Comparison of ENCODE assay signal across 1 cellular context in genomic region chr20:37406010-37406998, GRCh38.
A peak's percentile ranks its signal among the peaks of the same experiment; 100 is the strongest.
TF ChIP-seq lines count a peak whose summit lies in the region.

No MANE protein-coding gene starts in this region.

TF ChIP-seq in HepG2, 621 proteins besides CTCF, POLR2A, EP300 and RAD21 (continued from another document and continues in another):
- TF ChIP-seq DRAP1 (CRISPR knock-in tag; IDR thresholded peaks at IDR 0.05) (no peak), KLF13 (CRISPR knock-in tag; IDR thresholded peaks at IDR 0.05) (peak; percentile 79), SP140L (CRISPR knock-in tag; IDR thresholded peaks at IDR 0.05; ENCODE audit: borderline replicate concordance) (no peak), ZNF547 (CRISPR knock-in tag; IDR thresholded peaks at IDR 0.05) (peak; percentile 97), HOXD1 (CRISPR knock-in tag; IDR thresholded peaks at IDR 0.05) (peak; percentile 88), ZBTB49 (CRISPR knock-in tag; IDR thresholded peaks at IDR 0.05; ENCODE audit: borderline replicate concordance) (no peak; the same call in 1 of the 2 replicates), CSRNP1 (CRISPR knock-in tag; IDR thresholded peaks at IDR 0.05) (peak; percentile 98), SIX4 (CRISPR knock-in tag; IDR thresholded peaks at IDR 0.05) (peak; percentile 54; the same call in 1 of the 2 replicates), SMAD3 (CRISPR knock-in tag; IDR thresholded peaks at IDR 0.05) (0 out of 2 replicates have a peak, but pooled peaks have one; percentile 13), ZSCAN21 (CRISPR knock-in tag; IDR thresholded peaks at IDR 0.05; ENCODE audit: borderline replicate concordance) (peak; percentile 99), ZNF569 (CRISPR knock-in tag; IDR thresholded peaks at IDR 0.05; ENCODE audit: borderline replicate concordance) (no peak), RNF219 (CRISPR knock-in tag; IDR thresholded peaks at IDR 0.05) (no peak), PLSCR1 (CRISPR knock-in tag; IDR thresholded peaks at IDR 0.05; ENCODE audit: borderline replicate concordance) (no peak), GFI1 (CRISPR knock-in tag; IDR thresholded peaks at IDR 0.05; ENCODE audit: borderline replicate concordance) (peak; percentile 80), ZNF546 (CRISPR knock-in tag; conservative IDR thresholded peaks at IDR 0.05) (peak; percentile 99), HIVEP1 (CRISPR knock-in tag; IDR thresholded peaks at IDR 0.05) (peak; percentile 49; the same call in 1 of the 2 replicates), PHB2 (IDR thresholded peaks at IDR 0.05; ENCODE audit: partially characterized antibody) (no peak), RFX1 (IDR thresholded peaks at IDR 0.05) (no peak), ATF6 (CRISPR knock-in tag; conservative IDR thresholded peaks at IDR 0.05) (0 out of 2 replicates have a peak, but pooled peaks have one; percentile 62), ZNF101 (CRISPR knock-in tag; IDR thresholded peaks at IDR 0.05; ENCODE audit: borderline replicate concordance, low read depth) (peak; percentile 83; the same call in 1 of the 2 replicates), GABPB1 (CRISPR knock-in tag; IDR thresholded peaks at IDR 0.05) (peak; percentile 74), ZNF607 (CRISPR knock-in tag; IDR thresholded peaks at IDR 0.05; ENCODE audit: borderline replicate concordance) (peak; percentile 99), ZBTB37 (CRISPR knock-in tag; IDR thresholded peaks at IDR 0.05) (no peak), HDAC1 (CRISPR knock-in tag; IDR thresholded peaks at IDR 0.05) (peak; percentile 80), SAP130 (CRISPR knock-in tag; IDR thresholded peaks at IDR 0.05; ENCODE audit: low read depth) (peak; percentile 70), ZNF710 (CRISPR knock-in tag; IDR thresholded peaks at IDR 0.05; ENCODE audit: borderline replicate concordance) (no peak), PRMT3 (CRISPR knock-in tag; IDR thresholded peaks at IDR 0.05; ENCODE audit: borderline replicate concordance, low read depth) (peak; percentile 98), ZNF230 (CRISPR knock-in tag; IDR thresholded peaks at IDR 0.05) (peak; percentile 99), XRCC5 (optimal IDR thresholded peaks at IDR 0.05; ENCODE audit: low read length) (peak; percentile 39), THAP7 (CRISPR knock-in tag; IDR thresholded peaks at IDR 0.05) (peak; percentile 88; the same call in 1 of the 2 replicates), ZNF343 (CRISPR knock-in tag; IDR thresholded peaks at IDR 0.05) (peak; percentile 95), SNAPC4 (CRISPR knock-in tag; IDR thresholded peaks at IDR 0.05) (no peak), CCDC6 (CRISPR knock-in tag; IDR thresholded peaks at IDR 0.05) (peak; percentile 98), ZNF496 (CRISPR knock-in tag; IDR thresholded peaks at IDR 0.05; ENCODE audit: insufficient replicate concordance) (no peak), HMGXB4 (CRISPR knock-in tag; IDR thresholded peaks at IDR 0.05; ENCODE audit: borderline replicate concordance in 1 of 2, low read depth in 1 of 2) (peak in 1 of 2 experiments; percentile 55; a peak in 1 of 4 replicates), NKX3-1 (CRISPR knock-in tag; IDR thresholded peaks at IDR 0.05) (peak; percentile 98), ZNF567 (CRISPR knock-in tag; IDR thresholded peaks at IDR 0.05; ENCODE audit: borderline replicate concordance) (peak; percentile 95)
